Comparison of ENCODE assay signal across 8 cellular contexts in the genomic region with DNA sequence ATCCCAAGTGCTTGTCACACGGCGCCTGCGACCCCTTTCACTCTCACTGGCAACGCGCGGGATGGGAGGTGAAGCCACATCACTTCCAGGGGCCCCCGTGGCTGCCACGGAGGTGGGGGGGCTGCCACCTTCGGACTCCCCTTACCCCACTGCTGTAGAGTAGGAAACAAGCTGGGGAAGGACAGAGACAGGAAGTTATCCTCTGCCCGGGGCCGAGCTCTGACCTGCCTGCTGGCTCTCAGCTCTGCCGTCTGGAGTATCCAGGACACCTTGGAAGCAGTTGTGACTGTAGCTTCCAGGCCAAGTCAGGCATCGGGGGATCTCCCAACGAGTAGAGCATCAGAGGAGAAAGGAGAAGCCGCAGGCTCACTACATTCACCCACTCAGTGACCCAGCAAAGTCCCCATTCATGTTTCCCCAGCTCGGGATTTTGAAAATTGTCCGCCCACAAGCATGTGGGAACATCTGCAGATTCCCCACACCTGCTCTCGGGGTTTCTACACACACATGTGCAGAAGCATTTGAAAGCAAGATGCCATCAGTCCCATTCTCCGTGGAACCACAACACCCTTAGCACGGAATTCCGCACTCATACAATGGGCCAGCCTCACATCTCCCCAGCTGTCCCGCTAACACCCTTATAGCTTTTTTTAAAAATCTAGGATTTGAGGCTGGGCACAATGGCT. TPM values are rescaled to one million over a fixed set of nuclear protein-coding genes. Genes with fewer than 3 reads are reported as not detected.
A peak's percentile ranks its signal among the peaks of the same experiment; 100 is the strongest.
DNase-seq lines count a peak whose midpoint lies in the region; ATAC-seq and TF ChIP-seq lines count a peak whose summit lies in the region.

No MANE protein-coding gene starts in this region.

- H3K79me2 ChIP-seq in PC-3 (ENCODE audit: low read length) = no peaks in the 10 kb centered on the region

- peaks cover 14% of the 10 kb centered on the region for H3K4me1 ChIP-seq in ES-I3 (ENCODE audit: insufficient read depth, low read length)
- H3K4me1 ChIP-seq in PC-3 (ENCODE audit: insufficient read depth, low read length) = no peaks in the 10 kb centered on the region; the same call in 1 of the 2 replicates

- no peaks in the 10 kb centered on the region for H3K27me3 ChIP-seq in PC-3 (ENCODE audit: low read length)

- H3K9ac ChIP-seq in ES-I3 (ENCODE audit: low read depth, low read length) = peak overlapping the region; percentile 61
- no peak overlapping the region for H3K9ac ChIP-seq in PC-3 (ENCODE audit: low read length)

- 0 out of 2 replicates have a peak, but pooled peaks cover 2% of the 10 kb centered on the region for H3K36me3 ChIP-seq in ES-I3 (ENCODE audit: insufficient read depth, low read length)
- H3K36me3 ChIP-seq in PC-3 (ENCODE audit: low read depth, low read length) = no peaks in the 10 kb centered on the region

- ATAC-seq in PC-3 = peak; percentile 58
- ATAC-seq in HG03095 (IDR thresholded peaks at IDR 0.05; ENCODE audit: unreplicated experiment) = no peak
- ATAC-seq in HG03432 (IDR thresholded peaks at IDR 0.05; ENCODE audit: unreplicated experiment) = no peak
- ATAC-seq in HG02981 (IDR thresholded peaks at IDR 0.05; ENCODE audit: unreplicated experiment) = no peak

- DNase-seq in PC-3 = no peak
- no peak for DNase-seq in fibroblast of villous mesenchyme (ENCODE audit: low read depth)
- no peak for DNase-seq in retinal pigment epithelial cell (ENCODE audit: low read depth)
- no peak for DNase-seq in GM13977 (ENCODE audit: low spot score)

- no peaks in the 10 kb centered on the region for H3K9me3 ChIP-seq in ES-I3 (ENCODE audit: control insufficient read depth, insufficient read depth, low read length)
- no peaks in the 10 kb centered on the region for H3K9me3 ChIP-seq in PC-3 (ENCODE audit: low read length)

- no peaks in the 10 kb centered on the region for H3K9me2 ChIP-seq in PC-3 (replicated peaks; ENCODE audit: low read length)

- peak overlapping the region; percentile 80 for H2AFZ ChIP-seq in PC-3 (ENCODE audit: low read length)

- H3K27ac ChIP-seq in PC-3 (ENCODE audit: low read length) = no peak overlapping the region

- no peaks in the 10 kb centered on the region for H4K20me1 ChIP-seq in PC-3 (ENCODE audit: low read length)

- in situ Hi-C loops in GM13977 (cut with MboI; ENCODE audit: low pct_unique_long_range_greater_than_20kb, low sequenced_read_pairs, unreplicated experiment) = no loop called here

- intact Hi-C loops in PC-3 (cut with micrococcal nuclease) = no loop called here

- POLR2A ChIA-PET in PC-3 (lab: Charles Lee; ENCODE audit: unreplicated experiment) = no interaction called here

- no TSS peak for BruUV-seq in PC-3 (replicated peaks; lab: Mats Ljungman, UMichigan)

- TF ChIP-seq CTCF in PC-3 (conservative IDR thresholded peaks at IDR 0.05; ENCODE audit: low read depth, low read length) = no peak
- no peak for TF ChIP-seq CTCF in fibroblast of villous mesenchyme (IDR thresholded peaks at IDR 0.05; ENCODE audit: insufficient read depth, low read depth, low read length)
- no peak for TF ChIP-seq CTCF in retinal pigment epithelial cell (conservative IDR thresholded peaks at IDR 0.05; ENCODE audit: low read depth, low read length)
- TF ChIP-seq CTCF in GM13977 (IDR thresholded peaks at IDR 0.05; ENCODE audit: extremely low read depth, insufficient read depth, missing control alignments) = no peak

- H3F3A ChIP-seq in PC-3 (ENCODE audit: low read length, unreplicated experiment) = no peaks in the 10 kb centered on the region

- CTCF ChIA-PET in PC-3 (lab: Charles Lee) = no interaction called here

- peak overlapping the region; percentile 59 for H3K4me3 ChIP-seq in PC-3 (ENCODE audit: low read length)
- peak overlapping the region; percentile 35 for H3K4me3 ChIP-seq in fibroblast of villous mesenchyme (ENCODE audit: low read depth, low read length)
- peak overlapping the region; percentile 33 for H3K4me3 ChIP-seq in retinal pigment epithelial cell (ENCODE audit: low read length)

- peak overlapping the region; percentile 88 for H3K4me2 ChIP-seq in PC-3 (ENCODE audit: low read length)

RNA-seq across cellular contexts. Expression of a gene that starts 10.8 kb away (rescaled TPM):
- total RNA-seq in PC-3 (2014; rRNA removed) = 0.26 and 0.63 TPM in 2 replicates
- 0.32 and 0.43 TPM in 2 replicates for total RNA-seq in fibroblast of villous mesenchyme

RNA-seq across cellular contexts. Expression of a gene that starts 25.1 kb away (rescaled TPM):
- total RNA-seq in PC-3 (2014; rRNA removed) (232 and 298 TPM in 2 replicates), fibroblast of villous mesenchyme (122 and 133 TPM in 2 replicates)

RNA-seq across cellular contexts. Expression of a gene that starts 25.4 kb away (rescaled TPM):
- total RNA-seq in PC-3 (2014; rRNA removed) (88.6 and 104 TPM in 2 replicates), fibroblast of villous mesenchyme (37.4 and 40.2 TPM in 2 replicates)

RNA-seq across cellular contexts. Expression of a gene that starts 38.7 kb away (rescaled TPM):
- total RNA-seq in PC-3 (2014; rRNA removed) (0.40 and 1.5 TPM in 2 replicates), fibroblast of villous mesenchyme (0.86 and 0.97 TPM in 2 replicates)

RNA-seq across cellular contexts. Expression of a gene that starts 55.5 kb away (rescaled TPM):
- total RNA-seq in PC-3 (2014; rRNA removed) (27.3 and 43.5 TPM in 2 replicates), fibroblast of villous mesenchyme (3.0 and 3.5 TPM in 2 replicates)
